1 cellular context compared by ENCODE assay signal in genomic region chr11:6234314-6235031, GRCh38.
TF ChIP-seq lines count a peak whose summit lies in the region.

FHIP1B (minus strand) TSS chr11:6234636; CDS start chr11:6224516, 10,120 bp downstream.

TF ChIP-seq in SK-N-SH, 30 proteins besides CTCF, POLR2A, EP300 and RAD21 (continued from another document):
- TF ChIP-seq IRF3 (IDR thresholded peaks at IDR 0.05; ENCODE audit: low read depth, low read length) = peak; percentile 40; the same call in 1 of the 2 replicates
- TF ChIP-seq RCOR1 (IDR thresholded peaks at IDR 0.05; ENCODE audit: low read length) = no peak
- TF ChIP-seq RFX5 (IDR thresholded peaks at IDR 0.05; ENCODE audit: low read length) = peak; percentile 56; the same call in 1 of the 2 replicates
- no peak for TF ChIP-seq CHD2 (IDR thresholded peaks at IDR 0.05; ENCODE audit: low read length, partially characterized antibody)
- TF ChIP-seq NFIC (IDR thresholded peaks at IDR 0.05; ENCODE audit: borderline replicate concordance) = no peak
- no peak for TF ChIP-seq FOXM1 (IDR thresholded peaks at IDR 0.05; ENCODE audit: low read depth)
- peak; percentile 85 for TF ChIP-seq YY1 (IDR thresholded peaks at IDR 0.05; ENCODE audit: low read depth)
- 0 out of 2 replicates have a peak, but pooled peaks have one; percentile 10 for TF ChIP-seq MAX (IDR thresholded peaks at IDR 0.05; ENCODE audit: low read depth)
- TF ChIP-seq SIN3A (IDR thresholded peaks at IDR 0.05; ENCODE audit: borderline replicate concordance, low read depth, low read length) = peak; percentile 67; the same call in 1 of the 2 replicates
- TF ChIP-seq ZBTB33 (IDR thresholded peaks at IDR 0.05; ENCODE audit: borderline replicate concordance, low read depth) = no peak
- no peak for TF ChIP-seq MEF2A (IDR thresholded peaks at IDR 0.05; ENCODE audit: borderline replicate concordance, low read depth)
